In genomic region chr7:1010226-1010625, GRCh38 we compare ENCODE assay signal across 23 cellular contexts. TPM values are rescaled to one million over a fixed set of nuclear protein-coding genes. Genes with fewer than 3 reads are reported as not detected.
A peak's percentile ranks its signal among the peaks of the same experiment; 100 is the strongest.
DNase-seq lines count a peak whose midpoint lies in the region; TF ChIP-seq lines count a peak whose summit lies in the region.
"Had no signal": no experiment of that assay in that cellular context is flagged by ENCODE, and none has a peak within 500 bp of the region (broad histone marks: within the 10 kb centered on the region; RNA-seq: fewer than 3 reads in every experiment).

No MANE protein-coding gene starts in this region.

- H3K36me3 ChIP-seq in BLaER1 (peaks cover 46% of the 10 kb centered on the region), NT2/D1 (ENCODE audit: insufficient read depth, insufficient read length, low read length) (peaks cover 47% of the 10 kb centered on the region)

- peaks cover 57% of the 10 kb centered on the region for H4K20me1 ChIP-seq in BLaER1

- peaks cover 18% of the 10 kb centered on the region for H3K36me3 Mint-ChIP-seq in nephron progenitor cell (ENCODE audit: low read depth)
- H3K36me3 Mint-ChIP-seq in activated naive CD8-positive, alpha-beta T cell treated with anti-CD3 and anti-CD28 coated beads for 36 hours: peaks cover 1% of the 10 kb centered on the region

- TF ChIP-seq CTCF in nephron progenitor cell (IDR thresholded peaks at IDR 0.05): no peak

- peak overlapping the region; percentile 59 for H3K27ac Mint-ChIP-seq in nephron progenitor cell
- no peak overlapping the region for H3K27ac Mint-ChIP-seq in activated naive CD8-positive, alpha-beta T cell treated with anti-CD3 and anti-CD28 coated beads for 36 hours
- H3K27ac Mint-ChIP-seq: CD4-positive, CD25-positive, alpha-beta regulatory T cell had no signal

- H3K27ac ChIP-seq in BLaER1: peak overlapping the region; percentile 62
- H3K27ac ChIP-seq: HL-60, SK-N-MC had no signal

- H3K4me3 ChIP-seq in BLaER1 (no peak overlapping the region), NT2/D1 (ENCODE audit: insufficient read length, low read depth) (no peak overlapping the region)
- H3K4me3 ChIP-seq: SK-N-MC had no signal

- no peaks in the 10 kb centered on the region for H3K9me3 Mint-ChIP-seq in nephron progenitor cell
- no peaks in the 10 kb centered on the region for H3K9me3 Mint-ChIP-seq in activated naive CD8-positive, alpha-beta T cell treated with anti-CD3 and anti-CD28 coated beads for 36 hours

- H3K4me1 Mint-ChIP-seq in nephron progenitor cell: peaks cover 26% of the 10 kb centered on the region
- peaks cover 6% of the 10 kb centered on the region for H3K4me1 Mint-ChIP-seq in activated naive CD8-positive, alpha-beta T cell treated with anti-CD3 and anti-CD28 coated beads for 36 hours

- no peak for DNase-seq in NT2/D1 (ENCODE audit: low read depth, low spot score)
- no peak for DNase-seq in nephron progenitor cell
- no peak for DNase-seq in activated CD4-positive, alpha-beta T cell treated with anti-CD3 and anti-CD28 coated beads for 4 hours
- DNase-seq in activated naive CD8-positive, alpha-beta T cell treated with anti-CD3 and anti-CD28 coated beads for 36 hours: no peak
- DNase-seq in stimulated activated CD4-positive, alpha-beta T cell treated with anti-CD3 and anti-CD28 coated beads, Interleukin-4, amount 100 ng/mL, for 4 hours: no peak
- DNase-seq: 8988T; ACHN; BE2C; CD4-positive, CD25-positive, alpha-beta regulatory T cell; KBM-7; MV-4-11; NCI-H1105; NCI-H1436 treated with DMSO at 0.1 percent for 48 hours; NCI-H187 treated with DMSO at 0.1 percent for 48 hours; NCI-H446 treated with DMSO at 0.1 percent for 48 hours; NCI-H526; SHP77 treated with DMSO at 0.1 percent for 48 hours had no signal

- H3K9ac ChIP-seq in BLaER1 (peak overlapping the region; percentile 32), NT2/D1 (ENCODE audit: insufficient read length, low read depth) (peak overlapping the region; percentile 32)

- H3K4me1 ChIP-seq in BLaER1 (peaks cover 100% of the 10 kb centered on the region), NT2/D1 (ENCODE audit: insufficient read depth, insufficient read length) (peaks cover 12% of the 10 kb centered on the region)
- H3K4me1 ChIP-seq: BE2C had no signal

- H3K4me2 ChIP-seq in BLaER1: peak overlapping the region; percentile 48

- H3K4me3 Mint-ChIP-seq in nephron progenitor cell: no peak overlapping the region
- no peak overlapping the region for H3K4me3 Mint-ChIP-seq in activated naive CD8-positive, alpha-beta T cell treated with anti-CD3 and anti-CD28 coated beads for 36 hours
- H3K4me3 Mint-ChIP-seq: CD4-positive, CD25-positive, alpha-beta regulatory T cell had no signal

- H3K27me3 ChIP-seq in BLaER1: no peaks in the 10 kb centered on the region
- no peaks in the 10 kb centered on the region for H3K27me3 ChIP-seq in NT2/D1 (ENCODE audit: insufficient read depth, insufficient read length)
- H3K27me3 ChIP-seq: BE2C had no signal

- H3K9me3 ChIP-seq in BLaER1 (no peaks in the 10 kb centered on the region), NT2/D1 (ENCODE audit: insufficient read depth, low read length) (no peaks in the 10 kb centered on the region)
- H3K9me3 ChIP-seq: BE2C had no signal

- no peaks in the 10 kb centered on the region for H3K27me3 Mint-ChIP-seq in nephron progenitor cell (ENCODE audit: low read depth, poor library complexity)
- H3K27me3 Mint-ChIP-seq in activated naive CD8-positive, alpha-beta T cell treated with anti-CD3 and anti-CD28 coated beads for 36 hours: no peaks in the 10 kb centered on the region
- H3K27me3 Mint-ChIP-seq: CD4-positive, CD25-positive, alpha-beta regulatory T cell had no signal

RNA-seq across cellular contexts. Expression of gene CYP2W1, which starts 27.2 kb away (rescaled TPM):
- not detected for total RNA-seq in activated naive CD8-positive, alpha-beta T cell treated with anti-CD3 and anti-CD28 coated beads for 36 hours
- total RNA-seq: CD4-positive, CD25-positive, alpha-beta regulatory T cell; H4; LHCN-M2; MCF 10A had no signal

RNA-seq across cellular contexts. Expression of gene GPR146, which starts 34.1 kb away (rescaled TPM):
- 1 to 10 TPM; 2.4 to 2.8 TPM for total RNA-seq in activated naive CD8-positive, alpha-beta T cell treated with anti-CD3 and anti-CD28 coated beads for 36 hours
- total RNA-seq: MCF 10A had no signal

RNA-seq across cellular contexts. Expression of gene COX19, which starts 34.9 kb away (rescaled TPM):
- 10 to 100 TPM; 17.7 to 18.1 TPM for total RNA-seq in activated naive CD8-positive, alpha-beta T cell treated with anti-CD3 and anti-CD28 coated beads for 36 hours

RNA-seq across cellular contexts. Expression of gene ADAP1, which starts 55.7 kb away (rescaled TPM):
- total RNA-seq in activated naive CD8-positive, alpha-beta T cell treated with anti-CD3 and anti-CD28 coated beads for 36 hours: 10 to 100 TPM; 49.9 to 56.7 TPM
